In the genomic region with DNA sequence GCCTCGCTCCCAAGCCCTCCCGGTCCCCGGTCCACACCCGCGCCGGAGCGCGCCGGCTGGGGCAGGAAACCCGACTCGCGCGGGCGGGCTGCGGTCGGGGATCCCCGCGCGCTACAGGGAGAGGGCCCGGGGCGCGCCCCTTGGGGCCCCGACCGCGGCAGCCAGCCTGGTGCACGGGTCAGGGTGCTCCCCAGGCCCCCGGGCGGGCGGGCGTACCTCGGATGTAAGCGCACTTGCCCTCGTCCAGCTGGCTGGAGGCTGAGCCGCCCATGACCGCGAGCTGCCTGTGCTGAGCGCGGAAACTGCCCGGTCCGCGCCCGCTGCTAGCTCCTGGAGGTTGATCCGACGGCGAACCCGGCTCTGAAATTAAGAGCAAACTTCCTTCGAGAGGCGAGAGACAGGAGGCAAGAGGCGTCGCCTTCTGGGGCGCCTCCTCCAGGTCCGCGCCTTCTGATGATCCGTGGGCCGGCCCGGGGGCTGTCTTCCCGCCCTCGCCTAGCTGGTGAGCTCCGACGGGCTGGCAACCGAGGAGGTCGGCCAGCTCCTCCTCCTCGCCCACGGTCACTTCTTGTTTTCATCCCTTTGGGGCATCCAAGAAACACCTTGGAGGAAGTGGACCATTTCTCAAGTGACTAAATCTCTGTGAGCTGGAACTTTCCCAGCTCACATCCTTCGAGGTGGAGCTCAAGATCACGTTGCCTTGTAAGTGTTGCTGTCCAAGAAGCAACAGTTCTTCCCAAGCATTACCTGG, we compare ENCODE assay signal across 8 cellular contexts. TPM values are rescaled to one million over a fixed set of nuclear protein-coding genes. Genes with fewer than 3 reads are reported as not detected.
A peak's percentile ranks its signal among the peaks of the same experiment; 100 is the strongest.
DNase-seq lines count a peak whose midpoint lies in the region; ATAC-seq, FAIRE-seq and TF ChIP-seq lines count a peak whose summit lies in the region.

A gene with protein sequence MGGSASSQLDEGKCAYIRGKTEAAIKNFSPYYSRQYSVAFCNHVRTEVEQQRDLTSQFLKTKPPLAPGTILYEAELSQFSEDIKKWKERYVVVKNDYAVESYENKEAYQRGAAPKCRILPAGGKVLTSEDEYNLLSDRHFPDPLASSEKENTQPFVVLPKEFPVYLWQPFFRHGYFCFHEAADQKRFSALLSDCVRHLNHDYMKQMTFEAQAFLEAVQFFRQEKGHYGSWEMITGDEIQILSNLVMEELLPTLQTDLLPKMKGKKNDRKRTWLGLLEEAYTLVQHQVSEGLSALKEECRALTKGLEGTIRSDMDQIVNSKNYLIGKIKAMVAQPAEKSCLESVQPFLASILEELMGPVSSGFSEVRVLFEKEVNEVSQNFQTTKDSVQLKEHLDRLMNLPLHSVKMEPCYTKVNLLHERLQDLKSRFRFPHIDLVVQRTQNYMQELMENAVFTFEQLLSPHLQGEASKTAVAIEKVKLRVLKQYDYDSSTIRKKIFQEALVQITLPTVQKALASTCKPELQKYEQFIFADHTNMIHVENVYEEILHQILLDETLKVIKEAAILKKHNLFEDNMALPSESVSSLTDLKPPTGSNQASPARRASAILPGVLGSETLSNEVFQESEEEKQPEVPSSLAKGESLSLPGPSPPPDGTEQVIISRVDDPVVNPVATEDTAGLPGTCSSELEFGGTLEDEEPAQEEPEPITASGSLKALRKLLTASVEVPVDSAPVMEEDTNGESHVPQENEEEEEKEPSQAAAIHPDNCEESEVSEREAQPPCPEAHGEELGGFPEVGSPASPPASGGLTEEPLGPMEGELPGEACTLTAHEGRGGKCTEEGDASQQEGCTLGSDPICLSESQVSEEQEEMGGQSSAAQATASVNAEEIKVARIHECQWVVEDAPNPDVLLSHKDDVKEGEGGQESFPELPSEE (minus strand): TSS at position 423 of the 751 bp plus-strand sequence. CDS start 152 bp downstream, at position 271.

- peaks cover 0 to 19% of the 10 kb centered on the region in 2 experiments; a peak in 3 of 4 replicates for H3K4me1 ChIP-seq in SK-N-SH (ENCODE audit: control insufficient read depth in 1 of 2, insufficient read depth in 2 of 2, low read depth in 1 of 2, low read length in 1 of 2)
- peaks cover 52% of the 10 kb centered on the region for H3K4me1 ChIP-seq in left ventricle myocardium inferior

- H3K27ac ChIP-seq in SK-N-SH (ENCODE audit: low read depth in 2 of 2, low read length in 1 of 2) (peak within 1 kb of the TSS; percentile 20 to 53), left ventricle myocardium inferior (replicated peaks) (peak within 1 kb of the TSS; percentile 95)

- peak within 1 kb of the TSS; percentile 88 for H3K4me2 ChIP-seq in SK-N-SH

- FAIRE-seq in D721Med (lab: Jason Lieb, UNC) = no peak

- H3K9me2 ChIP-seq in SK-N-SH = no peaks in the 10 kb centered on the region

- intact Hi-C loops in left ventricle myocardium inferior (cut with micrococcal nuclease) = no loop called here

- no peak for TF ChIP-seq EP300 in SK-N-SH (IDR thresholded peaks at IDR 0.05; ENCODE audit: borderline replicate concordance in 1 of 2, low read depth in 1 of 2, low read length in 1 of 2)

- H3K36me3 ChIP-seq in SK-N-SH (replicated peaks in 1 of 2; ENCODE audit: control insufficient read depth in 1 of 2, insufficient read depth in 2 of 2, low read length in 1 of 2) (no peaks in the 10 kb centered on the region), left ventricle myocardium inferior (no peaks in the 10 kb centered on the region)

- ATAC-seq in GM19463 (IDR thresholded peaks at IDR 0.05; ENCODE audit: unreplicated experiment) = peak; percentile 58
- peak; percentile 60 for ATAC-seq in HG03571 (IDR thresholded peaks at IDR 0.05; ENCODE audit: unreplicated experiment)

- no peaks in the 10 kb centered on the region for H3K27me3 ChIP-seq in SK-N-SH (ENCODE audit: insufficient read depth)
- H3K27me3 ChIP-seq in left ventricle myocardium inferior (ENCODE audit: low read depth) = no peaks in the 10 kb centered on the region

- POLR2A ChIA-PET in SK-N-SH (lab: Yijun Ruan, JAX) = interaction anchor here (1.4 kb wide), 1 partner anchor 169 kb away, joined by 5 read pairs; no protein-coding TSS in a partner anchor

- peaks cover 16% of the 10 kb centered on the region for H3K79me2 ChIP-seq in SK-N-SH (ENCODE audit: insufficient read depth)

- H3K9ac ChIP-seq in SK-N-SH = peak within 1 kb of the TSS; percentile 65

- TF ChIP-seq CTCF in SK-N-SH (IDR thresholded peaks at IDR 0.05) (no peak), left ventricle myocardium inferior (IDR thresholded peaks at IDR 0.05; ENCODE audit: borderline replicate concordance) (no peak), D721Med (IDR thresholded peaks at IDR 0.05; ENCODE audit: insufficient read depth, missing control alignments) (no peak)

- H2AFZ ChIP-seq in SK-N-SH (ENCODE audit: low read depth) = peak within 1 kb of the TSS; percentile 86

- H3K9me3 ChIP-seq in SK-N-SH = no peaks in the 10 kb centered on the region
- H3K9me3 ChIP-seq in left ventricle myocardium inferior (replicated peaks) = no peaks in the 10 kb centered on the region

- WGBS in SK-N-SH (ENCODE audit: low lambda C conversion rate) = 4% methylated on average over 24 of the region's 66 CpGs

- no peak for TF ChIP-seq RAD21 in SK-N-SH (IDR thresholded peaks at IDR 0.05; ENCODE audit: low read length)

- CTCF ChIA-PET in SK-N-SH (lab: Yijun Ruan, JAX) = interaction anchor here (0.5 to 6.2 kb wide), 8 partner anchors 9 to 196 kb away, joined by 3 to 37 read pairs (median 3); a partner anchor contains a TSS

- H4K20me1 ChIP-seq in SK-N-SH (ENCODE audit: insufficient read depth) = no peaks in the 10 kb centered on the region; the same call in 1 of the 2 replicates

- peak within 1 kb of the TSS; percentile 63 to 70 for H3K4me3 ChIP-seq in SK-N-SH (ENCODE audit: low read depth in 2 of 2, low read length in 1 of 2)
- peak within 1 kb of the TSS; percentile 91 for H3K4me3 ChIP-seq in left ventricle myocardium inferior

- DNase-seq in DMS114 treated with DMSO at 0.1 percent for 48 hours (lab: John Stamatoyannopoulos, UW; ENCODE audit: unreplicated experiment) = peak; percentile 21
- DNase-seq in SK-N-SH = peak; percentile 80
- DNase-seq in activated naive CD4-positive, alpha-beta T cell treated with anti-CD3 and anti-CD28 coated beads, Interleukin-2, amount 50 U/mL, for 16 hours = peak; percentile 55
- peak; percentile 78 for DNase-seq in left ventricle myocardium inferior
- DNase-seq in retina = peak; percentile 71
- DNase-seq in D721Med (ENCODE audit: insufficient read length, low spot score) = no peak

- peaks cover 9% of the 10 kb centered on the region for H3F3A ChIP-seq in SK-N-SH (replicated peaks; ENCODE audit: insufficient read depth)

TF ChIP-seq in SK-N-SH, 30 proteins besides CTCF, POLR2A, EP300 and RAD21:
- TF ChIP-seq JUND (IDR thresholded peaks at IDR 0.05) (no peak), TAF1 (IDR thresholded peaks at IDR 0.05; ENCODE audit: borderline replicate concordance, low read depth, low read length) (peak; percentile 88), FOSL2 (IDR thresholded peaks at IDR 0.05; ENCODE audit: borderline replicate concordance, low read depth) (no peak), SIN3A (IDR thresholded peaks at IDR 0.05; ENCODE audit: borderline replicate concordance, low read depth, low read length) (peak; percentile 42; the same call in 1 of the 2 replicates), POLR2AphosphoS5 (IDR thresholded peaks at IDR 0.05; ENCODE audit: low read depth, low read length) (peak; percentile 80)
- TF ChIP-seq, protein P1, sequence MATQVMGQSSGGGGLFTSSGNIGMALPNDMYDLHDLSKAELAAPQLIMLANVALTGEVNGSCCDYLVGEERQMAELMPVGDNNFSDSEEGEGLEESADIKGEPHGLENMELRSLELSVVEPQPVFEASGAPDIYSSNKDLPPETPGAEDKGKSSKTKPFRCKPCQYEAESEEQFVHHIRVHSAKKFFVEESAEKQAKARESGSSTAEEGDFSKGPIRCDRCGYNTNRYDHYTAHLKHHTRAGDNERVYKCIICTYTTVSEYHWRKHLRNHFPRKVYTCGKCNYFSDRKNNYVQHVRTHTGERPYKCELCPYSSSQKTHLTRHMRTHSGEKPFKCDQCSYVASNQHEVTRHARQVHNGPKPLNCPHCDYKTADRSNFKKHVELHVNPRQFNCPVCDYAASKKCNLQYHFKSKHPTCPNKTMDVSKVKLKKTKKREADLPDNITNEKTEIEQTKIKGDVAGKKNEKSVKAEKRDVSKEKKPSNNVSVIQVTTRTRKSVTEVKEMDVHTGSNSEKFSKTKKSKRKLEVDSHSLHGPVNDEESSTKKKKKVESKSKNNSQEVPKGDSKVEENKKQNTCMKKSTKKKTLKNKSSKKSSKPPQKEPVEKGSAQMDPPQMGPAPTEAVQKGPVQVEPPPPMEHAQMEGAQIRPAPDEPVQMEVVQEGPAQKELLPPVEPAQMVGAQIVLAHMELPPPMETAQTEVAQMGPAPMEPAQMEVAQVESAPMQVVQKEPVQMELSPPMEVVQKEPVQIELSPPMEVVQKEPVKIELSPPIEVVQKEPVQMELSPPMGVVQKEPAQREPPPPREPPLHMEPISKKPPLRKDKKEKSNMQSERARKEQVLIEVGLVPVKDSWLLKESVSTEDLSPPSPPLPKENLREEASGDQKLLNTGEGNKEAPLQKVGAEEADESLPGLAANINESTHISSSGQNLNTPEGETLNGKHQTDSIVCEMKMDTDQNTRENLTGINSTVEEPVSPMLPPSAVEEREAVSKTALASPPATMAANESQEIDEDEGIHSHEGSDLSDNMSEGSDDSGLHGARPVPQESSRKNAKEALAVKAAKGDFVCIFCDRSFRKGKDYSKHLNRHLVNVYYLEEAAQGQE (IDR thresholded peaks at IDR 0.05; ENCODE audit: low read depth, low read length) = peak; percentile 44
- TF ChIP-seq, protein P2, sequence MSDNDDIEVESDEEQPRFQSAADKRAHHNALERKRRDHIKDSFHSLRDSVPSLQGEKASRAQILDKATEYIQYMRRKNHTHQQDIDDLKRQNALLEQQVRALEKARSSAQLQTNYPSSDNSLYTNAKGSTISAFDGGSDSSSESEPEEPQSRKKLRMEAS (IDR thresholded peaks at IDR 0.05; ENCODE audit: low read depth) = peak; percentile 76

RNA-seq across cellular contexts. Expression of the gene that starts here (rescaled TPM):
- polyA plus RNA-seq in SK-N-SH (2012; rRNA removed) = 23.9 and 25.4 TPM in 2 replicates
- polyA plus RNA-seq in SK-N-SH (2012; cell fraction: cytosol; rRNA removed) = 28.2 and 28.7 TPM in 2 replicates
- polyA plus RNA-seq in SK-N-SH (2012; cell fraction: nucleus; rRNA removed) = 23.2 and 28.5 TPM in 2 replicates
- 248 TPM for total RNA-seq in left ventricle myocardium inferior
